Comparison of ENCODE assay signal across 21 cellular contexts in the genomic region with DNA sequence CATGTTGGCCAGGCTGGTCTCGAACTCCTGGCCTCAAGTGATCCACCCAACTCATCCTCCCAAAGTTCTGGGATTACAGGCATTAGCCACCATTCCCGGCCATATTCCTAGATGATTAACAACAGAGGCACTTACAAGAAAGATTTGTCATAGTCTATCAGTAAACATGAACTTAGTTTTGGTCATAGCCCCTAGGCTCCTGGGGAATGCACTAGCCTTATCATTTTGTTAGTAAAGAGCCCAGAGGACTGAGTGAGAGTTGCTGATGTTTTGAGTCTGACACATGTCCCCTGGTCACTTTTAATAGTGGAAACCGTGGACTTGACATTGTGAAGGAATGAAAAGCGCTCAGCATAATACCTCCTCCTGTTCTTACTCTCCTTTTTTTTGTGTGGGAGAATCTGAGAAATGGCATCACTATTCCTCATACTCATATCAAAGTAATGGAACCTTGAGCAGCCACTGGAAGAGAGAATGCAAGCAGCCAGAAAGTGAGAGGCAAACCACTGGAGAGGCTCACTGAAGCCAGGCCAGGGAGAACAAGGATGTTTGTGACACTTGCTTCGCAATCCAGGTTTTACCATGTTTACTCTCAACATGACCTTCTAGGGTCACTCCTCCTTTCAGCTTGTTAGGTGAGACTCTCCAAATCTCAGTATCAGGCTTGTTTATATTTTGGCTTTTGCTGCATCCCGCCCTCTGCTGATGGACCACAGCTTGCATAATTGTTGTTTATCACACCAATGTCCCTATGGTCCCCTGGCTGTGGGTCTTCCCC. TPM values are rescaled to one million over a fixed set of nuclear protein-coding genes. Genes with fewer than 3 reads are reported as not detected.
DNase-seq lines count a peak whose midpoint lies in the region; ATAC-seq, FAIRE-seq and TF ChIP-seq lines count a peak whose summit lies in the region.
"Had no signal": no experiment of that assay in that cellular context is flagged by ENCODE, and none has a peak within 500 bp of the region (broad histone marks: within the 10 kb centered on the region; RNA-seq: fewer than 3 reads in every experiment).

No MANE protein-coding gene starts in this region.

- TF ChIP-seq CTCF in heart right ventricle (IDR thresholded peaks at IDR 0.05) (no peak), right atrium auricular region (IDR thresholded peaks at IDR 0.05) (no peak), brain (conservative IDR thresholded peaks at IDR 0.05) (no peak), MCF 10A (IDR thresholded peaks at IDR 0.05; ENCODE audit: unreplicated experiment) (no peak)

- no peak overlapping the region for H3K9ac ChIP-seq in mesenchymal stem cell (ENCODE audit: low read length)

- no peak for DNase-seq in heart right ventricle
- no peak for DNase-seq in right atrium auricular region (ENCODE audit: low spot score)
- DNase-seq in mesenchymal stem cell = peak; percentile 24
- DNase-seq in frontal cortex (ENCODE audit: low spot score in 2 of 2) = no peak
- DNase-seq in MCF 10A (ENCODE audit: unreplicated experiment) = no peak
- no peak for DNase-seq in NCI-H524 (lab: John Stamatoyannopoulos, UW)
- no peak for DNase-seq in KBM-7
- DNase-seq: activated CD4-positive, alpha-beta memory T cell treated with anti-CD3 and anti-CD28 coated beads, Interleukin-2, amount 10 ng/mL, durations not matched to agents 7 days and 5 days; activated T-cell treated with anti-CD3 and anti-CD28 coated beads, Interleukin-2, amount 50 U/mL, for 4 hours; C1 segment of cervical spinal cord; glutamatergic neuron; NCI-H187; NCI-H446 treated with DMSO at 0.1 percent for 48 hours; nephron progenitor cell; NK-92 treated with Interleukin-12 subunit alpha and Interleukin-12 subunit beta, amount 100 ng/mL, for 24 hours; SHP77 treated with DMSO at 0.1 percent for 48 hours; testis; WERI-Rb-1 had no signal

- peak overlapping the region; percentile 54 to 71 for H2BK12ac ChIP-seq in mesenchymal stem cell (ENCODE audit: low read length in 2 of 2)

- CTCF ChIA-PET in MCF 10A (lab: Yijun Ruan, JAX) = interaction anchor here (0.9 to 1.1 kb wide), 2 partner anchors 484 to 485 kb away, joined by 3 to 5 read pairs; no protein-coding TSS in a partner anchor

- H3K4me1 Mint-ChIP-seq in brain = peaks cover 69% of the 10 kb centered on the region
- H3K4me1 Mint-ChIP-seq in MCF 10A (ENCODE audit: insufficient read depth, unreplicated experiment) = peaks cover 29% of the 10 kb centered on the region

- no peak overlapping the region for H2AFZ ChIP-seq in mesenchymal stem cell (ENCODE audit: low read depth, low read length)

- no peak overlapping the region for H3K4me2 ChIP-seq in mesenchymal stem cell (ENCODE audit: low read length, poor library complexity, severe bottlenecking)

- no peaks in the 10 kb centered on the region for H3K9me3 Mint-ChIP-seq in brain
- no peaks in the 10 kb centered on the region for H3K9me3 Mint-ChIP-seq in MCF 10A (ENCODE audit: unreplicated experiment)
- H3K9me3 Mint-ChIP-seq: activated CD4-positive, alpha-beta memory T cell treated with anti-CD3 and anti-CD28 coated beads, Interleukin-2, amount 10 ng/mL, durations not matched to agents 7 days and 5 days; activated naive CD4-positive, alpha-beta T cell treated with anti-CD3 and anti-CD28 coated beads, Interleukin-2, amount 50 U/mL, for 72 hours; activated T-cell treated with anti-CD3 and anti-CD28 coated beads, Interleukin-2, amount 50 U/mL, for 4 hours; IgD-negative memory B cell; nephron progenitor cell had no signal

- H3K27ac Mint-ChIP-seq in brain = peak overlapping the region in 3 of 5 experiments; percentile 46 to 69 (median 49)
- H3K27ac Mint-ChIP-seq in MCF 10A (ENCODE audit: low read depth, unreplicated experiment) = no peak overlapping the region
- H3K27ac Mint-ChIP-seq: activated CD4-positive, alpha-beta memory T cell treated with anti-CD3 and anti-CD28 coated beads, Interleukin-2, amount 10 ng/mL, durations not matched to agents 7 days and 5 days; activated naive CD4-positive, alpha-beta T cell treated with anti-CD3 and anti-CD28 coated beads, Interleukin-2, amount 50 U/mL, for 72 hours; IgD-negative memory B cell had no signal

- H3K18ac ChIP-seq in mesenchymal stem cell (ENCODE audit: low read depth in 1 of 2, low read length in 2 of 2) = no peak overlapping the region

- no peak overlapping the region for H2AK5ac ChIP-seq in mesenchymal stem cell (ENCODE audit: low read length, severe bottlenecking)

- no peak overlapping the region for H2BK15ac ChIP-seq in mesenchymal stem cell (ENCODE audit: low read depth, poor library complexity, severe bottlenecking)

- H3K23ac ChIP-seq in mesenchymal stem cell (ENCODE audit: low read length in 2 of 2) = no peak overlapping the region

- intact Hi-C loops in heart right ventricle (cut with DNase I) = no loop called here
- intact Hi-C loops in MCF 10A (cut with micrococcal nuclease) = no loop called here

- H3K36me3 ChIP-seq in heart right ventricle (peaks cover 0 to 59% (median 4%) of the 10 kb centered on the region in 9 donors), right atrium auricular region (peaks cover 41% of the 10 kb centered on the region), mesenchymal stem cell (ENCODE audit: control insufficient read depth in 1 of 2, insufficient read depth in 2 of 2, low read depth in 1 of 2, low read length in 2 of 2) (peaks cover 0 to 15% of the 10 kb centered on the region in 2 experiments)

- H3K4me3 ChIP-seq in heart right ventricle = no peak overlapping the region
- no peak overlapping the region for H3K4me3 ChIP-seq in right atrium auricular region
- no peak overlapping the region for H3K4me3 ChIP-seq in mesenchymal stem cell (ENCODE audit: insufficient read depth in 1 of 2, low read depth in 1 of 2, low read length in 2 of 2)
- H3K4me3 ChIP-seq: testis had no signal

- H3K27ac ChIP-seq in heart right ventricle = peak overlapping the region in 7 of 10 donors; percentile 3 to 51 (median 23)
- H3K27ac ChIP-seq in right atrium auricular region = no peak overlapping the region
- H3K27ac ChIP-seq in mesenchymal stem cell (ENCODE audit: low read length, poor library complexity, severe bottlenecking) = no peak overlapping the region
- H3K27ac ChIP-seq: testis, WERI-Rb-1 had no signal

- WGBS in heart right ventricle, 2 donors = 76 to 85% methylated on average over 6 of the region's 6 CpGs
- WGBS in mesenchymal stem cell = 77% methylated on average over 2 of the region's 6 CpGs

- in situ Hi-C loops in KBM-7 (cut with MboI; ENCODE audit: low pct_unique_long_range_greater_than_20kb, low sequenced_read_pairs) = loop anchor here (25.0 kb wide), 2 partner anchors 509 to 684 kb away; no protein-coding TSS in a partner anchor

- H3K4me3 Mint-ChIP-seq in brain = no peak overlapping the region
- no peak overlapping the region for H3K4me3 Mint-ChIP-seq in MCF 10A (ENCODE audit: unreplicated experiment)
- H3K4me3 Mint-ChIP-seq: activated CD4-positive, alpha-beta memory T cell treated with anti-CD3 and anti-CD28 coated beads, Interleukin-2, amount 10 ng/mL, durations not matched to agents 7 days and 5 days; activated T-cell treated with anti-CD3 and anti-CD28 coated beads, Interleukin-2, amount 50 U/mL, for 4 hours; nephron progenitor cell had no signal

- H3K9me3 ChIP-seq in heart right ventricle (no peaks in the 10 kb centered on the region), right atrium auricular region (no peaks in the 10 kb centered on the region), mesenchymal stem cell (ENCODE audit: control insufficient read depth, low read length) (no peaks in the 10 kb centered on the region)
- H3K9me3 ChIP-seq: testis had no signal

- POLR2A ChIA-PET in MCF 10A (lab: Yijun Ruan, JAX) = interaction anchor here (1.0 to 2.6 kb wide), 2 partner anchors 10 to 13 kb away, joined by 3 to 15 read pairs; no protein-coding TSS in a partner anchor

- no peak overlapping the region for H2BK5ac ChIP-seq in mesenchymal stem cell (ENCODE audit: low read depth, low read length, poor library complexity, severe bottlenecking)

- H3K4me1 ChIP-seq in heart right ventricle = peaks cover 4 to 76% (median 25%) of the 10 kb centered on the region in 9 donors
- H3K4me1 ChIP-seq in right atrium auricular region = peaks cover 0 to 45% of the 10 kb centered on the region in 2 donors
- peaks cover 5% of the 10 kb centered on the region for H3K4me1 ChIP-seq in mesenchymal stem cell (ENCODE audit: control insufficient read depth, insufficient read depth, low read depth, low read length)

- no TSS peak for BruUV-seq in MCF 10A (replicated peaks; lab: Mats Ljungman, UMichigan)

- H3K4ac ChIP-seq in mesenchymal stem cell (ENCODE audit: low read depth in 1 of 2, low read length in 2 of 2) = peak overlapping the region in 1 of 2 experiments; percentile 54

- peaks cover 28% of the 10 kb centered on the region for H3K79me1 ChIP-seq in mesenchymal stem cell (replicated peaks; ENCODE audit: low read length, poor library complexity, severe bottlenecking)

- H3K27me3 Mint-ChIP-seq in brain = no peaks in the 10 kb centered on the region
- H3K27me3 Mint-ChIP-seq in MCF 10A (ENCODE audit: insufficient read depth, unreplicated experiment) = no peaks in the 10 kb centered on the region
- H3K27me3 Mint-ChIP-seq: activated CD4-positive, alpha-beta memory T cell treated with anti-CD3 and anti-CD28 coated beads, Interleukin-2, amount 10 ng/mL, durations not matched to agents 7 days and 5 days had no signal

- no peak for FAIRE-seq in frontal cortex (lab: Jason Lieb, UNC)

- H4K91ac ChIP-seq in mesenchymal stem cell (ENCODE audit: low read length) = no peak overlapping the region

- no peaks in the 10 kb centered on the region for H3K27me3 ChIP-seq in heart right ventricle
- H3K27me3 ChIP-seq in right atrium auricular region = no peaks in the 10 kb centered on the region
- no peaks in the 10 kb centered on the region for H3K27me3 ChIP-seq in mesenchymal stem cell (ENCODE audit: control insufficient read depth in 1 of 2, insufficient read depth in 1 of 2, low read length in 2 of 2)
- H3K27me3 ChIP-seq: testis had no signal

- H4K8ac ChIP-seq in mesenchymal stem cell (ENCODE audit: low read length) = peak overlapping the region; percentile 61

- no peak overlapping the region for H2BK120ac ChIP-seq in mesenchymal stem cell (ENCODE audit: low read depth, low read length)

- H3K36me3 Mint-ChIP-seq in brain (peaks cover 76% of the 10 kb centered on the region), MCF 10A (ENCODE audit: insufficient read depth, unreplicated experiment) (peaks cover 20% of the 10 kb centered on the region)
- H3K36me3 Mint-ChIP-seq: activated naive CD4-positive, alpha-beta T cell treated with anti-CD3 and anti-CD28 coated beads, Interleukin-2, amount 50 U/mL, for 72 hours; IgD-negative memory B cell had no signal

- peak in 1 of 8 donors; percentile 6 for ATAC-seq in heart right ventricle
- ATAC-seq: activated T-cell treated with anti-CD3 and anti-CD28 coated beads, Interleukin-2, amount 50 U/mL, for 4 hours had no signal

- no peak overlapping the region for H3K14ac ChIP-seq in mesenchymal stem cell (ENCODE audit: low read length in 2 of 2)

RNA-seq across cellular contexts. Expression of a gene that starts 14.8 kb away (rescaled TPM):
- total RNA-seq in heart right ventricle (100 to 1,000 TPM; 245 to 472 (median 272) TPM), right atrium auricular region (100 to 1,000 TPM; 200 to 342 TPM), frontal cortex (235 TPM), MCF 10A (2022) (20.0 and 24.4 TPM in 2 replicates)
- polyA plus RNA-seq in heart right ventricle (100 to 1,000 TPM; 137 to 215 TPM), brain (ENCODE audit: insufficient read depth, low read depth, low replicate concordance) (114 TPM)
- polyA plus RNA-seq in mesenchymal stem cell (2013, experiment 1 of 2) = 59.9 TPM
- polyA plus RNA-seq in mesenchymal stem cell (2013, experiment 2 of 2) = 62.4 TPM

Comparison
In these comparisons a context has a peak if more than half of its experiments do, and no peak if none do; other contexts are left out.
1. H3K27ac ChIP-seq: peak in heart right ventricle (7 of 10); none in right atrium auricular region (0 of 2) and mesenchymal stem cell (single experiment).